In genomic region chr6:17015551-17016381, GRCh38 we compare ENCODE assay signal across 1 cellular context.
TF ChIP-seq lines count a peak whose summit lies in the region.

No MANE protein-coding gene starts in this region.

TF ChIP-seq in K562, 482 proteins besides CTCF, POLR2A, EP300 and RAD21 (continued from another document):
- TF ChIP-seq, protein P1, sequence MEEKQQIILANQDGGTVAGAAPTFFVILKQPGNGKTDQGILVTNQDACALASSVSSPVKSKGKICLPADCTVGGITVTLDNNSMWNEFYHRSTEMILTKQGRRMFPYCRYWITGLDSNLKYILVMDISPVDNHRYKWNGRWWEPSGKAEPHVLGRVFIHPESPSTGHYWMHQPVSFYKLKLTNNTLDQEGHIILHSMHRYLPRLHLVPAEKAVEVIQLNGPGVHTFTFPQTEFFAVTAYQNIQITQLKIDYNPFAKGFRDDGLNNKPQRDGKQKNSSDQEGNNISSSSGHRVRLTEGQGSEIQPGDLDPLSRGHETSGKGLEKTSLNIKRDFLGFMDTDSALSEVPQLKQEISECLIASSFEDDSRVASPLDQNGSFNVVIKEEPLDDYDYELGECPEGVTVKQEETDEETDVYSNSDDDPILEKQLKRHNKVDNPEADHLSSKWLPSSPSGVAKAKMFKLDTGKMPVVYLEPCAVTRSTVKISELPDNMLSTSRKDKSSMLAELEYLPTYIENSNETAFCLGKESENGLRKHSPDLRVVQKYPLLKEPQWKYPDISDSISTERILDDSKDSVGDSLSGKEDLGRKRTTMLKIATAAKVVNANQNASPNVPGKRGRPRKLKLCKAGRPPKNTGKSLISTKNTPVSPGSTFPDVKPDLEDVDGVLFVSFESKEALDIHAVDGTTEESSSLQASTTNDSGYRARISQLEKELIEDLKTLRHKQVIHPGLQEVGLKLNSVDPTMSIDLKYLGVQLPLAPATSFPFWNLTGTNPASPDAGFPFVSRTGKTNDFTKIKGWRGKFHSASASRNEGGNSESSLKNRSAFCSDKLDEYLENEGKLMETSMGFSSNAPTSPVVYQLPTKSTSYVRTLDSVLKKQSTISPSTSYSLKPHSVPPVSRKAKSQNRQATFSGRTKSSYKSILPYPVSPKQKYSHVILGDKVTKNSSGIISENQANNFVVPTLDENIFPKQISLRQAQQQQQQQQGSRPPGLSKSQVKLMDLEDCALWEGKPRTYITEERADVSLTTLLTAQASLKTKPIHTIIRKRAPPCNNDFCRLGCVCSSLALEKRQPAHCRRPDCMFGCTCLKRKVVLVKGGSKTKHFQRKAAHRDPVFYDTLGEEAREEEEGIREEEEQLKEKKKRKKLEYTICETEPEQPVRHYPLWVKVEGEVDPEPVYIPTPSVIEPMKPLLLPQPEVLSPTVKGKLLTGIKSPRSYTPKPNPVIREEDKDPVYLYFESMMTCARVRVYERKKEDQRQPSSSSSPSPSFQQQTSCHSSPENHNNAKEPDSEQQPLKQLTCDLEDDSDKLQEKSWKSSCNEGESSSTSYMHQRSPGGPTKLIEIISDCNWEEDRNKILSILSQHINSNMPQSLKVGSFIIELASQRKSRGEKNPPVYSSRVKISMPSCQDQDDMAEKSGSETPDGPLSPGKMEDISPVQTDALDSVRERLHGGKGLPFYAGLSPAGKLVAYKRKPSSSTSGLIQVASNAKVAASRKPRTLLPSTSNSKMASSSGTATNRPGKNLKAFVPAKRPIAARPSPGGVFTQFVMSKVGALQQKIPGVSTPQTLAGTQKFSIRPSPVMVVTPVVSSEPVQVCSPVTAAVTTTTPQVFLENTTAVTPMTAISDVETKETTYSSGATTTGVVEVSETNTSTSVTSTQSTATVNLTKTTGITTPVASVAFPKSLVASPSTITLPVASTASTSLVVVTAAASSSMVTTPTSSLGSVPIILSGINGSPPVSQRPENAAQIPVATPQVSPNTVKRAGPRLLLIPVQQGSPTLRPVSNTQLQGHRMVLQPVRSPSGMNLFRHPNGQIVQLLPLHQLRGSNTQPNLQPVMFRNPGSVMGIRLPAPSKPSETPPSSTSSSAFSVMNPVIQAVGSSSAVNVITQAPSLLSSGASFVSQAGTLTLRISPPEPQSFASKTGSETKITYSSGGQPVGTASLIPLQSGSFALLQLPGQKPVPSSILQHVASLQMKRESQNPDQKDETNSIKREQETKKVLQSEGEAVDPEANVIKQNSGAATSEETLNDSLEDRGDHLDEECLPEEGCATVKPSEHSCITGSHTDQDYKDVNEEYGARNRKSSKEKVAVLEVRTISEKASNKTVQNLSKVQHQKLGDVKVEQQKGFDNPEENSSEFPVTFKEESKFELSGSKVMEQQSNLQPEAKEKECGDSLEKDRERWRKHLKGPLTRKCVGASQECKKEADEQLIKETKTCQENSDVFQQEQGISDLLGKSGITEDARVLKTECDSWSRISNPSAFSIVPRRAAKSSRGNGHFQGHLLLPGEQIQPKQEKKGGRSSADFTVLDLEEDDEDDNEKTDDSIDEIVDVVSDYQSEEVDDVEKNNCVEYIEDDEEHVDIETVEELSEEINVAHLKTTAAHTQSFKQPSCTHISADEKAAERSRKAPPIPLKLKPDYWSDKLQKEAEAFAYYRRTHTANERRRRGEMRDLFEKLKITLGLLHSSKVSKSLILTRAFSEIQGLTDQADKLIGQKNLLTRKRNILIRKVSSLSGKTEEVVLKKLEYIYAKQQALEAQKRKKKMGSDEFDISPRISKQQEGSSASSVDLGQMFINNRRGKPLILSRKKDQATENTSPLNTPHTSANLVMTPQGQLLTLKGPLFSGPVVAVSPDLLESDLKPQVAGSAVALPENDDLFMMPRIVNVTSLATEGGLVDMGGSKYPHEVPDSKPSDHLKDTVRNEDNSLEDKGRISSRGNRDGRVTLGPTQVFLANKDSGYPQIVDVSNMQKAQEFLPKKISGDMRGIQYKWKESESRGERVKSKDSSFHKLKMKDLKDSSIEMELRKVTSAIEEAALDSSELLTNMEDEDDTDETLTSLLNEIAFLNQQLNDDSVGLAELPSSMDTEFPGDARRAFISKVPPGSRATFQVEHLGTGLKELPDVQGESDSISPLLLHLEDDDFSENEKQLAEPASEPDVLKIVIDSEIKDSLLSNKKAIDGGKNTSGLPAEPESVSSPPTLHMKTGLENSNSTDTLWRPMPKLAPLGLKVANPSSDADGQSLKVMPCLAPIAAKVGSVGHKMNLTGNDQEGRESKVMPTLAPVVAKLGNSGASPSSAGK (IDR thresholded peaks at IDR 0.05) = 0 out of 2 replicates have a peak, but pooled peaks have one; percentile 16
- TF ChIP-seq, protein P2, sequence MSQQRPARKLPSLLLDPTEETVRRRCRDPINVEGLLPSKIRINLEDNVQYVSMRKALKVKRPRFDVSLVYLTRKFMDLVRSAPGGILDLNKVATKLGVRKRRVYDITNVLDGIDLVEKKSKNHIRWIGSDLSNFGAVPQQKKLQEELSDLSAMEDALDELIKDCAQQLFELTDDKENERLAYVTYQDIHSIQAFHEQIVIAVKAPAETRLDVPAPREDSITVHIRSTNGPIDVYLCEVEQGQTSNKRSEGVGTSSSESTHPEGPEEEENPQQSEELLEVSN (IDR thresholded peaks at IDR 0.05; ENCODE audit: borderline replicate concordance in 1 of 2, extremely low read depth in 1 of 2, insufficient read depth in 1 of 2, insufficient read length in 1 of 2, low read depth in 1 of 2, low read length in 1 of 2, poor library complexity in 1 of 2, severe bottlenecking in 1 of 2) = peak in 1 of 2 experiments; percentile 37
- TF ChIP-seq CREM (IDR thresholded peaks at IDR 0.05; ENCODE audit: low read depth) = no peak
- TF ChIP-seq, protein P3, sequence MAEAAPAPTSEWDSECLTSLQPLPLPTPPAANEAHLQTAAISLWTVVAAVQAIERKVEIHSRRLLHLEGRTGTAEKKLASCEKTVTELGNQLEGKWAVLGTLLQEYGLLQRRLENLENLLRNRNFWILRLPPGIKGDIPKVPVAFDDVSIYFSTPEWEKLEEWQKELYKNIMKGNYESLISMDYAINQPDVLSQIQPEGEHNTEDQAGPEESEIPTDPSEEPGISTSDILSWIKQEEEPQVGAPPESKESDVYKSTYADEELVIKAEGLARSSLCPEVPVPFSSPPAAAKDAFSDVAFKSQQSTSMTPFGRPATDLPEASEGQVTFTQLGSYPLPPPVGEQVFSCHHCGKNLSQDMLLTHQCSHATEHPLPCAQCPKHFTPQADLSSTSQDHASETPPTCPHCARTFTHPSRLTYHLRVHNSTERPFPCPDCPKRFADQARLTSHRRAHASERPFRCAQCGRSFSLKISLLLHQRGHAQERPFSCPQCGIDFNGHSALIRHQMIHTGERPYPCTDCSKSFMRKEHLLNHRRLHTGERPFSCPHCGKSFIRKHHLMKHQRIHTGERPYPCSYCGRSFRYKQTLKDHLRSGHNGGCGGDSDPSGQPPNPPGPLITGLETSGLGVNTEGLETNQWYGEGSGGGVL (CRISPR knock-in tag; IDR thresholded peaks at IDR 0.05) = no peak
- TF ChIP-seq EP400 (IDR thresholded peaks at IDR 0.05) = no peak
- TF ChIP-seq ZC3H11A (IDR thresholded peaks at IDR 0.05; ENCODE audit: low read depth, low read length) = no peak
- no peak for TF ChIP-seq NCOA4 (IDR thresholded peaks at IDR 0.05; ENCODE audit: partially characterized antibody)
- TF ChIP-seq ZNF518B (CRISPR knock-in tag; IDR thresholded peaks at IDR 0.05) = no peak
- no peak for TF ChIP-seq PHTF2 (CRISPR knock-in tag; IDR thresholded peaks at IDR 0.05)
- no peak for TF ChIP-seq PHF8 (IDR thresholded peaks at IDR 0.05; ENCODE audit: borderline replicate concordance, low read length)
- TF ChIP-seq, protein P4, sequence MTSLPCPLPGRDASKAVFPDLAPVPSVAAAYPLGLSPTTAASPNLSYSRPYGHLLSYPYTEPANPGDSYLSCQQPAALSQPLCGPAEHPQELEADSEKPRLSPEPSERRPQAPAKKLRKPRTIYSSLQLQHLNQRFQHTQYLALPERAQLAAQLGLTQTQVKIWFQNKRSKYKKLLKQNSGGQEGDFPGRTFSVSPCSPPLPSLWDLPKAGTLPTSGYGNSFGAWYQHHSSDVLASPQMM (CRISPR knock-in tag; IDR thresholded peaks at IDR 0.05) = no peak
- no peak for TF ChIP-seq MLLT1 (IDR thresholded peaks at IDR 0.05)
- no peak for TF ChIP-seq ZNF197 (CRISPR knock-in tag; IDR thresholded peaks at IDR 0.05; ENCODE audit: low read depth)
- peak; percentile 58 for TF ChIP-seq NFYB (IDR thresholded peaks at IDR 0.05; ENCODE audit: extremely low read depth, insufficient read length)
- no peak for TF ChIP-seq FOXA3 (CRISPR knock-in tag; conservative IDR thresholded peaks at IDR 0.05 in 1 of 2, IDR thresholded peaks at IDR 0.05 in 1 of 2)
- no peak for TF ChIP-seq NONO (IDR thresholded peaks at IDR 0.05; ENCODE audit: low read depth in 2 of 2, low read length in 1 of 2)
- TF ChIP-seq ZNF717 (CRISPR knock-in tag; IDR thresholded peaks at IDR 0.05) = no peak
- TF ChIP-seq DACH1 (IDR thresholded peaks at IDR 0.05; ENCODE audit: partially characterized antibody) = no peak
- peak; percentile 58 for TF ChIP-seq HNRNPLL (IDR thresholded peaks at IDR 0.05; ENCODE audit: low read depth, low read length, poor library complexity, severe bottlenecking)
- TF ChIP-seq COPS2 (conservative IDR thresholded peaks at IDR 0.05) = no peak
